In genomic region chr18:69492861-69493260, GRCh38 we compare ENCODE assay signal across 27 cellular contexts.
"Had no signal": no experiment of that assay in that cellular context is flagged by ENCODE, and none has a peak within 500 bp of the region (broad histone marks: within the 10 kb centered on the region; RNA-seq: fewer than 3 reads in every experiment).

No MANE protein-coding gene starts in this region.

- H3K36me3 ChIP-seq: stomach, suprapubic skin, thoracic aorta, thyroid gland, tibial artery, transverse colon, upper lobe of left lung, upper lobe of right lung, uterus, vagina had no signal

- H3K27me3 ChIP-seq: stomach, suprapubic skin, testis, thyroid gland, tibial artery, tibial nerve, transverse colon, upper lobe of left lung, upper lobe of right lung, uterus, vagina had no signal

- H3K4me3 ChIP-seq: stomach, suprapubic skin, testis, thoracic aorta, thyroid gland, tibial artery, tibial nerve, transverse colon, upper lobe of left lung, upper lobe of right lung, uterus, vagina had no signal

- FAIRE-seq: urothelium cell line had no signal

- H3K4me1 ChIP-seq: stomach, suprapubic skin, testis, thyroid gland, transverse colon, upper lobe of right lung, uterus, vagina had no signal

- DNase-seq: stimulated activated CD4-positive, alpha-beta T cell treated with anti-CD3 and anti-CD28 coated beads, Interleukin-2, amount 100 ng/mL, for 48 hours; stimulated activated CD4-positive, alpha-beta T cell treated with anti-CD3 and anti-CD28 coated beads, Interleukin-4, amount 100 ng/mL, for 1 hour; stimulated activated CD4-positive, alpha-beta T cell treated with anti-CD3 and anti-CD28 coated beads, Interleukin-4, amount 100 ng/mL, for 24 hours; stimulated activated CD4-positive, alpha-beta T cell treated with anti-CD3 and anti-CD28 coated beads, Interleukin-4, amount 100 ng/mL, for 4 hours; stimulated activated CD8-positive, alpha-beta memory T cell treated with anti-CD3 and anti-CD28 coated beads, Interleukin-4, amount 100 ng/mL, for 48 hours; stimulated activated naive B cell treated with anti-CD40 and anti-IgM and Interleukin-4, amounts not matched to agents 10 μg/mL and 1 μg/mL and 100 μg/mL, for 72 hours; stimulated activated naive CD4-positive, alpha-beta T cell; stimulated activated naive CD4-positive, alpha-beta T cell treated with Interleukin-2 at 50 U/mL for 16 hours; stimulated activated naive CD8-positive, alpha-beta T cell treated with anti-CD3 and anti-CD28 coated beads, Interleukin-15, amount 100 ng/mL, for 72 hours; stimulated activated naive CD8-positive, alpha-beta T cell treated with anti-CD3 and anti-CD28 coated beads, Interleukin-15, Interleukin-2, amounts not matched to agents 100 U/mL and 50 U/mL, for 24 hours; stomach; substantia nigra; testis; thyroid gland; tibial artery; transverse colon; trophoblast cell; upper lobe of left lung; upper lobe of right lung; uterus had no signal

- H3K9me3 ChIP-seq: suprapubic skin, testis, thoracic aorta, thyroid gland, tibial nerve, transverse colon, upper lobe of right lung, uterus, vagina had no signal

- ATAC-seq: stimulated activated effector memory CD8-positive, alpha-beta T cell treated with anti-CD3 and anti-CD28 coated beads, Interleukin-12 subunit alpha, Interleukin-12 subunit beta, amount 100 ng/mL, for 72 hours; stimulated activated memory B cell treated with anti-CD40 and anti-IgM and Interleukin-4, amounts not matched to agents 10 μg/mL and 1 μg/mL and 100 μg/mL, for 72 hours; stimulated activated naive B cell treated with anti-CD40 and anti-IgM and Interleukin-4, amounts not matched to agents 10 μg/mL and 1 μg/mL and 100 μg/mL, for 72 hours; stimulated activated naive CD8-positive, alpha-beta T cell treated with anti-CD3 and anti-CD28 coated beads, Interleukin-15, amount 100 ng/mL, for 72 hours; stimulated activated naive CD8-positive, alpha-beta T cell treated with anti-CD3 and anti-CD28 coated beads, Interleukin-15, Interleukin-2, amounts not matched to agents 100 U/mL and 50 U/mL, for 24 hours; upper lobe of right lung had no signal

- H3K27ac ChIP-seq: stomach, suprapubic skin, testis, thoracic aorta, thyroid gland, tibial artery, tibial nerve, transverse colon, upper lobe of left lung, upper lobe of right lung, uterus, vagina had no signal
